13 cellular contexts compared by ENCODE assay signal in the genomic region with DNA sequence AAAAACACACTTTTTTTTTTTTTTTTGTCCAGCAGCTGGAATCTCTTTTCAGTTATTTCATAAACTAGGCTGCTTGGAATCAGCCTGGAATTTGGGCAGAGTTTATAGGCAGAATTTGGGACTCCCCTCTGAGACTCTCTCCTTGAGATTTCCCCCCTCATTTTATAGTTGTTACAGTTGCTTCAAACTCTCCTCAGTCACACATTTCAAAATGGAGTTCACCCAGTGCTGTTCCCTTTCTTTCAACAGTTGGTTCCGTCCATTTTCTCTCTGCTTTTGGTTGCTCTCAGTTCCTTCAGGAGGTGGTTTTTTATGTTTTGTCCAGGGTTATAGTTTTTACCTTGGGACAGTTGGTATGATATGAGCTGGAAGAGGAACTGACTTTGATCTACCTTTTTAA. TPM values are rescaled to one million over a fixed set of nuclear protein-coding genes. Genes with fewer than 3 reads are reported as not detected.
A peak's percentile ranks its signal among the peaks of the same experiment; 100 is the strongest.
DNase-seq lines count a peak whose midpoint lies in the region; ATAC-seq and TF ChIP-seq lines count a peak whose summit lies in the region.
"Had no signal": no experiment of that assay in that cellular context is flagged by ENCODE, and none has a peak within 500 bp of the region (broad histone marks: within the 10 kb centered on the region; RNA-seq: fewer than 3 reads in every experiment).

No MANE protein-coding gene starts in this region.

- no peak overlapping the region for H2BK120ac ChIP-seq in trophoblast cell (ENCODE audit: insufficient read depth, low read length, poor library complexity)

- no peak overlapping the region for H3K14ac ChIP-seq in trophoblast cell (ENCODE audit: low read length)

- no peak overlapping the region for H4K8ac ChIP-seq in trophoblast cell (ENCODE audit: low read depth, low read length)

- H3K23ac ChIP-seq in trophoblast cell (ENCODE audit: low read length): no peak overlapping the region

- H3K36me3 ChIP-seq in trophoblast cell (ENCODE audit: control insufficient read depth in 1 of 2, insufficient read depth in 2 of 2, low read length in 2 of 2): peaks cover 18 to 25% of the 10 kb centered on the region in 2 experiments
- H3K36me3 ChIP-seq: uterus had no signal

- H3K27me3 Mint-ChIP-seq in activated naive CD4-positive, alpha-beta T cell treated with anti-CD3 and anti-CD28 coated beads, Interleukin-2, amount 10 ng/mL, durations not matched to agents 7 days and 5 days: no peaks in the 10 kb centered on the region
- H3K27me3 Mint-ChIP-seq in activated T-helper 2 cell treated with anti-CD3 and anti-CD28 coated beads, Interferon-gamma antibody, Interleukin-2, Interleukin-4, amounts not matched to agents 10 μg/mL and 5 μg/mL and 100 μg/mL, durations not matched to agents 14 hours and 24 hours and 36 hours (ENCODE audit: low read depth): no peaks in the 10 kb centered on the region
- no peaks in the 10 kb centered on the region for H3K27me3 Mint-ChIP-seq in type B pancreatic cell
- H3K27me3 Mint-ChIP-seq in activated naive CD8-positive, alpha-beta T cell treated with anti-CD3 and anti-CD28 coated beads for 36 hours: no peaks in the 10 kb centered on the region
- H3K27me3 Mint-ChIP-seq: effector memory CD8-positive, alpha-beta T cell had no signal

- no peaks in the 10 kb centered on the region for H3K4me1 ChIP-seq in trophoblast cell (ENCODE audit: control insufficient read depth in 1 of 2, insufficient read depth in 2 of 2, low read length in 2 of 2)
- no peaks in the 10 kb centered on the region for H3K4me1 ChIP-seq in foreskin keratinocyte
- H3K4me1 ChIP-seq: body of pancreas, uterus had no signal

- peaks cover 73% of the 10 kb centered on the region for H3K4me1 Mint-ChIP-seq in activated naive CD4-positive, alpha-beta T cell treated with anti-CD3 and anti-CD28 coated beads, Interleukin-2, amount 10 ng/mL, durations not matched to agents 7 days and 5 days
- H3K4me1 Mint-ChIP-seq in activated T-helper 2 cell treated with anti-CD3 and anti-CD28 coated beads, Interferon-gamma antibody, Interleukin-2, Interleukin-4, amounts not matched to agents 10 μg/mL and 5 μg/mL and 100 μg/mL, durations not matched to agents 14 hours and 24 hours and 36 hours (ENCODE audit: low read depth): peaks cover 43% of the 10 kb centered on the region
- peaks cover 11% of the 10 kb centered on the region for H3K4me1 Mint-ChIP-seq in type B pancreatic cell (ENCODE audit: unreplicated experiment)
- peaks cover 16% of the 10 kb centered on the region for H3K4me1 Mint-ChIP-seq in activated naive CD8-positive, alpha-beta T cell treated with anti-CD3 and anti-CD28 coated beads for 36 hours

- TF ChIP-seq CTCF in type B pancreatic cell (conservative IDR thresholded peaks at IDR 0.05) (no peak), foreskin keratinocyte (conservative IDR thresholded peaks at IDR 0.05) (no peak)

- no peak overlapping the region for H3K4ac ChIP-seq in trophoblast cell (ENCODE audit: low read depth, low read length)

- H4K91ac ChIP-seq in trophoblast cell (ENCODE audit: low read depth, low read length): no peak overlapping the region

- no peak for ATAC-seq in activated naive CD4-positive, alpha-beta T cell treated with anti-CD3 and anti-CD28 coated beads, Interleukin-2, amount 50 U/mL, for 72 hours
- ATAC-seq in HG03558 (IDR thresholded peaks at IDR 0.05; ENCODE audit: extremely low read depth, unreplicated experiment) (peak; percentile 14), foreskin keratinocyte (no peak)

- H2AK5ac ChIP-seq in trophoblast cell (ENCODE audit: low read length): no peak overlapping the region

- H3K79me2 ChIP-seq in trophoblast cell (ENCODE audit: control insufficient read depth, insufficient read depth, low read length, poor library complexity): no peaks in the 10 kb centered on the region

- intact Hi-C loops in activated T-helper 2 cell treated with anti-CD3 and anti-CD28 coated beads, Interferon-gamma antibody, Interleukin-2, Interleukin-4, amounts not matched to agents 10 μg/mL and 5 μg/mL and 100 μg/mL, durations not matched to agents 14 hours and 24 hours and 36 hours (cut with micrococcal nuclease): loop anchor here (1.0 to 2.0 kb wide), 3 partner anchors 25 to 152 kb away; a partner anchor contains a TSS

- WGBS in trophoblast cell (ENCODE audit: extremely low coverage, insufficient coverage, insufficient read length): no CpG with 5 or more reads among the region's 1 CpG

- H3K9ac ChIP-seq in trophoblast cell (ENCODE audit: low read length): no peak overlapping the region

- H3K9me3 Mint-ChIP-seq in activated naive CD4-positive, alpha-beta T cell treated with anti-CD3 and anti-CD28 coated beads, Interleukin-2, amount 10 ng/mL, durations not matched to agents 7 days and 5 days: no peaks in the 10 kb centered on the region
- no peaks in the 10 kb centered on the region for H3K9me3 Mint-ChIP-seq in activated naive CD4-positive, alpha-beta T cell treated with anti-CD3 and anti-CD28 coated beads, Interleukin-2, amount 50 U/mL, for 72 hours
- no peaks in the 10 kb centered on the region for H3K9me3 Mint-ChIP-seq in activated T-helper 2 cell treated with anti-CD3 and anti-CD28 coated beads, Interferon-gamma antibody, Interleukin-2, Interleukin-4, amounts not matched to agents 10 μg/mL and 5 μg/mL and 100 μg/mL, durations not matched to agents 14 hours and 24 hours and 36 hours
- no peaks in the 10 kb centered on the region for H3K9me3 Mint-ChIP-seq in type B pancreatic cell
- H3K9me3 Mint-ChIP-seq in activated naive CD8-positive, alpha-beta T cell treated with anti-CD3 and anti-CD28 coated beads for 36 hours: no peaks in the 10 kb centered on the region
- H3K9me3 Mint-ChIP-seq: effector memory CD8-positive, alpha-beta T cell had no signal

- H3K4me3 ChIP-seq in trophoblast cell (ENCODE audit: low read depth, low read length): no peak overlapping the region
- H3K4me3 ChIP-seq: body of pancreas, uterus had no signal

- no peak for DNase-seq in activated naive CD4-positive, alpha-beta T cell treated with anti-CD3 and anti-CD28 coated beads, Interleukin-2, amount 10 ng/mL, durations not matched to agents 7 days and 5 days
- no peak for DNase-seq in activated naive CD4-positive, alpha-beta T cell treated with anti-CD3 and anti-CD28 coated beads, Interleukin-2, amount 50 U/mL, for 72 hours (ENCODE audit: low spot score in 2 of 2)
- no peak for DNase-seq in activated T-helper 2 cell treated with anti-CD3 and anti-CD28 coated beads, Interferon-gamma antibody, Interleukin-2, Interleukin-4, amounts not matched to agents 10 μg/mL and 5 μg/mL and 100 μg/mL, durations not matched to agents 14 hours and 24 hours and 36 hours (ENCODE audit: low spot score)
- DNase-seq in type B pancreatic cell (ENCODE audit: extremely low spot score, unreplicated experiment): no peak
- DNase-seq in trophoblast cell: no peak
- no peak for DNase-seq in foreskin keratinocyte
- no peak for DNase-seq in activated naive CD8-positive, alpha-beta T cell treated with anti-CD3 and anti-CD28 coated beads for 36 hours
- DNase-seq: NCI-H1417 treated with DMSO at 0.1 percent for 48 hours, SHP77 treated with DMSO at 0.1 percent for 48 hours had no signal

- no peak overlapping the region for H2BK12ac ChIP-seq in trophoblast cell (ENCODE audit: low read length)

- H3K4me3 Mint-ChIP-seq in activated naive CD4-positive, alpha-beta T cell treated with anti-CD3 and anti-CD28 coated beads, Interleukin-2, amount 10 ng/mL, durations not matched to agents 7 days and 5 days: no peak overlapping the region
- no peak overlapping the region for H3K4me3 Mint-ChIP-seq in activated T-helper 2 cell treated with anti-CD3 and anti-CD28 coated beads, Interferon-gamma antibody, Interleukin-2, Interleukin-4, amounts not matched to agents 10 μg/mL and 5 μg/mL and 100 μg/mL, durations not matched to agents 14 hours and 24 hours and 36 hours (ENCODE audit: low read depth)
- no peak overlapping the region for H3K4me3 Mint-ChIP-seq in type B pancreatic cell
- no peak overlapping the region for H3K4me3 Mint-ChIP-seq in activated naive CD8-positive, alpha-beta T cell treated with anti-CD3 and anti-CD28 coated beads for 36 hours

- H3K79me1 ChIP-seq in trophoblast cell (ENCODE audit: low read length): no peaks in the 10 kb centered on the region

- no peak overlapping the region for H4K12ac ChIP-seq in trophoblast cell (ENCODE audit: low read depth, low read length)

- no peak overlapping the region for H2AFZ ChIP-seq in trophoblast cell (ENCODE audit: insufficient read depth, low read length, poor library complexity)

- H3K4me2 ChIP-seq in trophoblast cell (ENCODE audit: low read length): no peak overlapping the region

- no peak overlapping the region for H3K18ac ChIP-seq in trophoblast cell (ENCODE audit: low read length)

- H3K27me3 ChIP-seq in trophoblast cell (ENCODE audit: insufficient read depth, low read length) (no peaks in the 10 kb centered on the region), foreskin keratinocyte (no peaks in the 10 kb centered on the region)
- H3K27me3 ChIP-seq: body of pancreas, uterus had no signal

- H3K27ac ChIP-seq in trophoblast cell (ENCODE audit: low read depth, low read length) (no peak overlapping the region), foreskin keratinocyte (no peak overlapping the region)
- H3K27ac ChIP-seq: body of pancreas, uterus had no signal

- no peaks in the 10 kb centered on the region for H3K9me3 ChIP-seq in trophoblast cell (ENCODE audit: insufficient read depth, low read depth, low read length)
- H3K9me3 ChIP-seq: body of pancreas, uterus had no signal

- H3K27ac Mint-ChIP-seq in activated naive CD4-positive, alpha-beta T cell treated with anti-CD3 and anti-CD28 coated beads, Interleukin-2, amount 10 ng/mL, durations not matched to agents 7 days and 5 days: peak overlapping the region; percentile 91
- no peak overlapping the region for H3K27ac Mint-ChIP-seq in activated naive CD4-positive, alpha-beta T cell treated with anti-CD3 and anti-CD28 coated beads, Interleukin-2, amount 50 U/mL, for 72 hours
- peak overlapping the region; percentile 89 for H3K27ac Mint-ChIP-seq in activated T-helper 2 cell treated with anti-CD3 and anti-CD28 coated beads, Interferon-gamma antibody, Interleukin-2, Interleukin-4, amounts not matched to agents 10 μg/mL and 5 μg/mL and 100 μg/mL, durations not matched to agents 14 hours and 24 hours and 36 hours
- peak overlapping the region; percentile 17 for H3K27ac Mint-ChIP-seq in type B pancreatic cell
- H3K27ac Mint-ChIP-seq in activated naive CD8-positive, alpha-beta T cell treated with anti-CD3 and anti-CD28 coated beads for 36 hours: no peak overlapping the region

- CTCF ChIA-PET in activated naive CD4-positive, alpha-beta T cell treated with anti-CD3 and anti-CD28 coated beads, Interleukin-2, amount 10 ng/mL, durations not matched to agents 7 days and 5 days (lab: Charles Lee): interaction anchor here (0.7 to 4.8 kb wide), 23 partner anchors 10 to 175 kb away, joined by 3 to 30 read pairs (median 5); no protein-coding TSS in a partner anchor

- H3K36me3 Mint-ChIP-seq in activated naive CD4-positive, alpha-beta T cell treated with anti-CD3 and anti-CD28 coated beads, Interleukin-2, amount 10 ng/mL, durations not matched to agents 7 days and 5 days: peaks cover 61% of the 10 kb centered on the region
- H3K36me3 Mint-ChIP-seq in activated naive CD4-positive, alpha-beta T cell treated with anti-CD3 and anti-CD28 coated beads, Interleukin-2, amount 50 U/mL, for 72 hours: peaks cover 16 to 31% of the 10 kb centered on the region in 2 donors
- H3K36me3 Mint-ChIP-seq in activated T-helper 2 cell treated with anti-CD3 and anti-CD28 coated beads, Interferon-gamma antibody, Interleukin-2, Interleukin-4, amounts not matched to agents 10 μg/mL and 5 μg/mL and 100 μg/mL, durations not matched to agents 14 hours and 24 hours and 36 hours (ENCODE audit: low read depth): peaks cover 54% of the 10 kb centered on the region
- H3K36me3 Mint-ChIP-seq in type B pancreatic cell: peaks cover 23% of the 10 kb centered on the region
- H3K36me3 Mint-ChIP-seq in activated naive CD8-positive, alpha-beta T cell treated with anti-CD3 and anti-CD28 coated beads for 36 hours: peaks cover 46% of the 10 kb centered on the region

- H2BK5ac ChIP-seq in trophoblast cell (ENCODE audit: low read depth, low read length, poor library complexity): no peak overlapping the region

RNA-seq across cellular contexts. Expression of a gene that starts 27.5 kb away (rescaled TPM):
- 100 to 1,000 TPM; 233 to 254 TPM for total RNA-seq in activated naive CD4-positive, alpha-beta T cell treated with anti-CD3 and anti-CD28 coated beads, Interleukin-2, amount 50 U/mL, for 72 hours
- total RNA-seq in activated T-helper 2 cell treated with anti-CD3 and anti-CD28 coated beads, Interferon-gamma antibody, Interleukin-2, Interleukin-4, amounts not matched to agents 10 μg/mL and 5 μg/mL and 100 μg/mL, durations not matched to agents 14 hours and 24 hours and 36 hours: 208 and 214 TPM in 2 replicates
- 70.6 and 156 TPM in 2 replicates for total RNA-seq in type B pancreatic cell (ENCODE audit: low replicate concordance)
- polyA plus RNA-seq in trophoblast cell (2013): 29.4 and 32.1 TPM in 2 replicates
- 115 and 132 TPM in 2 replicates for total RNA-seq in foreskin keratinocyte
- 28.5 and 36.8 TPM in 2 replicates for polyA plus RNA-seq in foreskin keratinocyte
- total RNA-seq in activated naive CD8-positive, alpha-beta T cell treated with anti-CD3 and anti-CD28 coated beads for 36 hours: 100 to 1,000 TPM; 181 to 184 TPM

RNA-seq across cellular contexts. Expression of a gene that starts 42.7 kb away (rescaled TPM):
- 10 to 100 TPM; 28.3 to 45.2 TPM for total RNA-seq in activated naive CD4-positive, alpha-beta T cell treated with anti-CD3 and anti-CD28 coated beads, Interleukin-2, amount 50 U/mL, for 72 hours
- total RNA-seq in activated T-helper 2 cell treated with anti-CD3 and anti-CD28 coated beads, Interferon-gamma antibody, Interleukin-2, Interleukin-4, amounts not matched to agents 10 μg/mL and 5 μg/mL and 100 μg/mL, durations not matched to agents 14 hours and 24 hours and 36 hours: 76.6 and 78.6 TPM in 2 replicates
- total RNA-seq in type B pancreatic cell (ENCODE audit: low replicate concordance): 61.1 and 64.3 TPM in 2 replicates
- polyA plus RNA-seq in trophoblast cell (2013): 13.5 and 14.3 TPM in 2 replicates
- total RNA-seq in foreskin keratinocyte: 54.3 and 61.8 TPM in 2 replicates
- polyA plus RNA-seq in foreskin keratinocyte: 19.5 and 23.5 TPM in 2 replicates
- 10 to 100 TPM; 76.6 to 77.3 TPM for total RNA-seq in activated naive CD8-positive, alpha-beta T cell treated with anti-CD3 and anti-CD28 coated beads for 36 hours

Comparison
In these comparisons a context has a peak if more than half of its experiments do, and no peak if none do; other contexts are left out.
1. H3K27ac Mint-ChIP-seq: peak in activated naive CD4-positive, alpha-beta T cell treated with anti-CD3 and anti-CD28 coated beads, Interleukin-2, amount 10 ng/mL, durations not matched to agents 7 days and 5 days (single experiment), activated T-helper 2 cell treated with anti-CD3 and anti-CD28 coated beads, Interferon-gamma antibody, Interleukin-2, Interleukin-4, amounts not matched to agents 10 μg/mL and 5 μg/mL and 100 μg/mL, durations not matched to agents 14 hours and 24 hours and 36 hours (single experiment) and type B pancreatic cell (single experiment); none in activated naive CD4-positive, alpha-beta T cell treated with anti-CD3 and anti-CD28 coated beads, Interleukin-2, amount 50 U/mL, for 72 hours (0 of 2) and activated naive CD8-positive, alpha-beta T cell treated with anti-CD3 and anti-CD28 coated beads for 36 hours (single experiment).